Comparison of ENCODE assay signal across 1 cellular context in the genomic region with DNA sequence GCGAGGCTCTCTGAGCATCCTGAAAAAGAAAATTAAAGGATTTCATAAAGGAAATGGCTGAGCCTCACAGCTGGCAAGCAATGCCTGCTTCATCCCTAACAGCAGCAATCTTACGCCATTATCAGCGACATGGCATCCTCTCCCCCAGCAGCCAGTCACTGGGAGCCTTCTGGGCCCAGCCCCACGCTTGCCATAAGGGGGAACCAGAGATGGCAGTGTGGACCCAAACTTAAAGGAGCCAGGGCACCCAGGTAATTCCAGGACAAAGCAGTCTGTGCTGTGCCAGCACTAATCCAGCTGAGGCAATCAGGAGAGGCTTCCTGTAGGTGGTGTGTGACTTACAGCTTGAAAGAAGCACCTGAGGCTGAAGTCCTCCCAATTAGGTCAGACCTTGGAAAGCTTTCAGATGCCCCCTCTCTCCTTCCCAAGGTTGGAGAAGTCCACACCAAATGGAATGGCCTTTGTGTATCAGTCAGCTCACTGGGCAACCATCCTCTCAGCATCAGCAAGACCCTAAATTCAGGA.
TF ChIP-seq lines count a peak whose summit lies in the region.

No MANE protein-coding gene starts in this region.

TF ChIP-seq in K562, 482 proteins besides CTCF, POLR2A, EP300 and RAD21 (continued from another document):
- no peak for TF ChIP-seq ZNF668 (CRISPR knock-in tag; IDR thresholded peaks at IDR 0.05)
